Comparison of ENCODE assay signal across 8 cellular contexts in the genomic region with DNA sequence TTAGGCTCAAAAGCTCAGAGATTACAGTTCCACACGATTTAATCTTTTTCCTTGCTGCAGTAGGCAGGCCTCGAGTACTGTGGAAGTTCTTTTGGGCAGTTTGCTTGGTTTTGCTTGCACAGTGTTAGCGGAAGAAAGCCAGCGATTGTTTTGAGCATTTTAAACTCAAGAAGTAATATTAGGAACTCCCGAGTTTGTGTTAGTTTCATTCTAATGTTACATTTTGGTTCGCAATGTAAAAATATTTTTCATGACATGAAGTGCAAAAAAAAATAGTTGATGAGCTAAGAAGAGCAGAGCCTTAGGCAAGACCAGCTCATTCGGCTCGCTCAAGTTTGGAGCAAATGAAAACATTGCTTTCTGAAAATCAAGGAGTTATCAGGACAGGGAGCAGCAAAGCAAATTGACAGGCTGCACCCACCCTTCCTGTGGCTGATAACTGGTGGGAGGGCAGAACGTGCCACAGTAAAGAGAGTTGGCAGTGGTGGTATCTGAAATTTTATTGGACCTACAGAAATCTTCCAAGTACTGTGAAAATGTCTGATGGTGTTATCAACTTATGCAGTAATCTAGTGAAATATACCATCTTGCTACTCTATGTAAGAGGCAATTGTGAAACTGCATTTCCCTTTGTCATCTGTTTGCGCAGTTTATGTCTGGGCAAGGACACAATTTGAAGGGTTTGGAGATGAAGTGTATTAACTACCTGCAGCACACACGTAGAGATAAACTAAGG. TPM values are rescaled to one million over a fixed set of nuclear protein-coding genes. Genes with fewer than 3 reads are reported as not detected.
DNase-seq lines count a peak whose midpoint lies in the region; ATAC-seq, FAIRE-seq and TF ChIP-seq lines count a peak whose summit lies in the region.

No MANE protein-coding gene starts in this region.

- H3K9me3 Mint-ChIP-seq in activated naive CD8-positive, alpha-beta T cell treated with anti-CD3 and anti-CD28 coated beads, Interleukin-2, amount 50 U/mL, for 24 hours: no peaks in the 10 kb centered on the region

- H3K4me2 ChIP-seq in A549: peak overlapping the region; percentile 74

- H3K4me1 Mint-ChIP-seq in activated naive CD8-positive, alpha-beta T cell treated with anti-CD3 and anti-CD28 coated beads, Interleukin-2, amount 50 U/mL, for 24 hours: peaks cover 44% of the 10 kb centered on the region

- no peak overlapping the region; a peak in 1 of 6 replicates for H3K27ac ChIP-seq in A549
- H3K27ac ChIP-seq in right lobe of liver: peak overlapping the region; percentile 87 to 94 (median 90)
- H3K27ac ChIP-seq in thyroid gland: peak overlapping the region in 2 of 3 donors; percentile 68 to 87

- DNase-seq in A549 (ENCODE audit: low read depth in 1 of 2, low spot score in 1 of 2) (no peak), HFF-Myc (ENCODE audit: extremely low read depth, low read depth) (no peak), right lobe of liver (no peak), thyroid gland (no peak), HT-29 (ENCODE audit: low spot score) (no peak)
- no peak for DNase-seq in activated naive CD8-positive, alpha-beta T cell treated with anti-CD3 and anti-CD28 coated beads, Interleukin-2, amount 50 U/mL, for 24 hours

- WGBS in A549 (ENCODE audit: missing lambda C conversion rate): 69% methylated on average over 11 of the region's 11 CpGs
- WGBS in right lobe of liver (ENCODE audit: insufficient coverage, low coverage, low lambda C conversion rate, missing lambda C conversion rate): 3% methylated on average over 11 of the region's 11 CpGs
- WGBS in thyroid gland, 2 donors: 44 to 45% methylated on average over 11 of the region's 11 CpGs

- no peaks in the 10 kb centered on the region for H3K27me3 Mint-ChIP-seq in activated naive CD8-positive, alpha-beta T cell treated with anti-CD3 and anti-CD28 coated beads, Interleukin-2, amount 50 U/mL, for 24 hours

- intact Hi-C loops in right lobe of liver (cut with DNase I) (no loop called here), thyroid gland (cut with DNase I) (no loop called here)

- TF ChIP-seq POLR2A in A549 (IDR thresholded peaks at IDR 0.05; ENCODE audit: low read length) (no peak), right lobe of liver (IDR thresholded peaks at IDR 0.05) (no peak), thyroid gland (IDR thresholded peaks at IDR 0.05) (no peak)

- H3K4me3 Mint-ChIP-seq in activated naive CD8-positive, alpha-beta T cell treated with anti-CD3 and anti-CD28 coated beads, Interleukin-2, amount 50 U/mL, for 24 hours: peak overlapping the region; percentile 90

- no peak for TF ChIP-seq RAD21 in A549 (conservative IDR thresholded peaks at IDR 0.05 in 1 of 2, IDR thresholded peaks at IDR 0.05 in 1 of 2)

- H3K9me3 ChIP-seq in A549 (no peaks in the 10 kb centered on the region), right lobe of liver (no peaks in the 10 kb centered on the region), thyroid gland (no peaks in the 10 kb centered on the region)

- H3K36me3 ChIP-seq in right lobe of liver: no peaks in the 10 kb centered on the region
- H3K36me3 ChIP-seq in thyroid gland: no peaks in the 10 kb centered on the region

- H3K4me1 ChIP-seq in A549 (peaks cover 8% of the 10 kb centered on the region; the same call in 2 of the 3 replicates), right lobe of liver (peaks cover 0 to 7% (median 3%) of the 10 kb centered on the region in 4 donors), thyroid gland (peaks cover 4 to 6% of the 10 kb centered on the region in 2 donors)

- FAIRE-seq in A549 (lab: Jason Lieb, UNC): no peak

- H3K27me3 ChIP-seq in right lobe of liver: no peaks in the 10 kb centered on the region
- H3K27me3 ChIP-seq in thyroid gland: no peaks in the 10 kb centered on the region

- ATAC-seq in A549: no peak
- no peak for ATAC-seq in activated naive CD8-positive, alpha-beta T cell treated with anti-CD3 and anti-CD28 coated beads, Interleukin-2, amount 50 U/mL, for 24 hours
- ATAC-seq in right lobe of liver: peak; percentile 24 to 29 (median 26)
- no peak for ATAC-seq in HG02885 (IDR thresholded peaks at IDR 0.05; ENCODE audit: poor library complexity, unreplicated experiment)
- ATAC-seq in HG02623 (IDR thresholded peaks at IDR 0.05; ENCODE audit: unreplicated experiment): no peak

- peak overlapping the region; percentile 82 for H3K27ac Mint-ChIP-seq in activated naive CD8-positive, alpha-beta T cell treated with anti-CD3 and anti-CD28 coated beads, Interleukin-2, amount 50 U/mL, for 24 hours

- H3K36me3 Mint-ChIP-seq in activated naive CD8-positive, alpha-beta T cell treated with anti-CD3 and anti-CD28 coated beads, Interleukin-2, amount 50 U/mL, for 24 hours (ENCODE audit: low read depth): no peaks in the 10 kb centered on the region

- CTCF ChIA-PET in A549 (lab: Yijun Ruan, JAX): interaction anchor here (0.9 to 3.1 kb wide), 2 partner anchors 8 to 109 kb away, joined by 3 to 8 read pairs; no protein-coding TSS in a partner anchor

- TF ChIP-seq CTCF in A549 (IDR thresholded peaks at IDR 0.05) (no peak), HFF-Myc (IDR thresholded peaks at IDR 0.05; ENCODE audit: low read depth, low read length, missing control alignments) (no peak), right lobe of liver (IDR thresholded peaks at IDR 0.05) (no peak), thyroid gland (IDR thresholded peaks at IDR 0.05) (no peak)

- TF ChIP-seq EP300 in A549 (IDR thresholded peaks at IDR 0.05): no peak

- POLR2A ChIA-PET in A549 (lab: Yijun Ruan, JAX): no interaction called here

- H3K4me3 ChIP-seq in A549 (peak overlapping the region; percentile 85), HFF-Myc (replicated peaks; ENCODE audit: low read depth, low read length) (peak overlapping the region; percentile 88), right lobe of liver (peak overlapping the region; percentile 74 to 88 (median 80)), thyroid gland (replicated peaks in 1 of 3) (peak overlapping the region in 1 of 3 donors; percentile 94)

TF ChIP-seq in A549, 52 proteins besides CTCF, POLR2A, EP300 and RAD21:
- no peak for TF ChIP-seq CHD2 (IDR thresholded peaks at IDR 0.05; ENCODE audit: low read length, partially characterized antibody)

RNA-seq across cellular contexts. Expression of a gene that starts 1.4 kb away (rescaled TPM):
- 3.0 and 3.5 TPM in 2 replicates for polyA plus RNA-seq in A549 (2011; rRNA removed)
- polyA plus RNA-seq in A549 (2012; cell fraction: cytosol; rRNA removed): 1.1 and 1.2 TPM in 2 replicates
- polyA plus RNA-seq in A549 (2012; cell fraction: nucleus; rRNA removed): 0.67 and 0.93 TPM in 2 replicates
- polyA plus RNA-seq in A549 (2017; fragmentation: RNase III; extraction: RNeasy Plus Mini Kit Qiagen cat#74134 plus additional on column Dnase treatment): 2.1 to 2.5 TPM (median 2.1 TPM) in 3 replicates
- polyA minus RNA-seq in A549 (2011; rRNA and poly(A)+ RNA removed): 5.8 and 6.8 TPM in 2 replicates
- 1 to 10 TPM; 4.6 to 8.2 (median 6.9) TPM for total RNA-seq in right lobe of liver
- total RNA-seq in thyroid gland: 10 to 100 TPM in 2 of 4 donors, 1 to 10 TPM in 2; 6.3 to 15.3 (median 9.3) TPM
- total RNA-seq in HT-29 (2014; rRNA removed; shearing (Covaris generic)): 2.5 and 3.0 TPM in 2 replicates

Comparison
In these comparisons a context has a peak if more than half of its experiments do, and no peak if none do; other contexts are left out.
1. ATAC-seq: peak in right lobe of liver (4 of 4); none in A549 (0 of 2), activated naive CD8-positive, alpha-beta T cell treated with anti-CD3 and anti-CD28 coated beads, Interleukin-2, amount 50 U/mL, for 24 hours (single experiment), HG02885 (single experiment) and HG02623 (single experiment).
2. H3K27ac ChIP-seq: peak in right lobe of liver (3 of 3) and thyroid gland (2 of 3); none in A549 (0 of 2).